ENCODE assay signal across 16 cellular contexts in genomic region chr13:61339054-61339621, GRCh38.
"Had no signal": no experiment of that assay in that cellular context is flagged by ENCODE, and none has a peak within 500 bp of the region (broad histone marks: within the 10 kb centered on the region; RNA-seq: fewer than 3 reads in every experiment).

No MANE protein-coding gene starts in this region.

- H3K9me3 ChIP-seq: gastrocnemius medialis, neutrophil, right atrium auricular region had no signal

- H3K4me3 ChIP-seq: gastrocnemius medialis, right atrium auricular region, skin epidermis had no signal

- FAIRE-seq: bronchial epithelial cell, TTC549, urothelium cell line had no signal

- H3K36me3 ChIP-seq: gastrocnemius medialis, neutrophil, right atrium auricular region had no signal

- H3K27me3 ChIP-seq: gastrocnemius medialis, neutrophil, right atrium auricular region had no signal

- H3K27ac ChIP-seq: gastrocnemius medialis, neutrophil, right atrium auricular region, skin epidermis had no signal

- ATAC-seq: gastrocnemius medialis; left cardiac atrium; naive thymus-derived CD4-positive, alpha-beta T cell; stimulated activated naive CD8-positive, alpha-beta T cell treated with anti-CD3 and anti-CD28 coated beads, Interleukin-15, amount 100 ng/mL, for 72 hours; T-helper 17 cell had no signal

- H3K4me1 ChIP-seq: gastrocnemius medialis, right atrium auricular region had no signal

- DNase-seq: activated effector memory CD4-positive, alpha-beta T cell treated with anti-CD3 and anti-CD28 coated beads, Interleukin-2, amount 50 U/mL, for 16 hours; activated naive CD8-positive, alpha-beta T cell treated with anti-CD3 and anti-CD28 coated beads, Interleukin-2, amount 10 ng/mL, durations not matched to agents 7 days and 5 days; activated T-cell treated with anti-CD3 and anti-CD28 coated beads, Interleukin-2, amount 50 U/mL, for 1 hour; anterior cingulate cortex; gastrocnemius medialis; left cardiac atrium; naive thymus-derived CD4-positive, alpha-beta T cell; stimulated activated CD4-positive, alpha-beta T cell treated with anti-CD3 and anti-CD28 coated beads, Interleukin-4, amount 100 ng/mL, for 4 hours; stimulated activated naive CD8-positive, alpha-beta T cell treated with anti-CD3 and anti-CD28 coated beads, Interleukin-15, amount 100 ng/mL, for 72 hours; T-helper 17 cell had no signal
